ENCODE assay signal across 1 cellular context in genomic region chr17:75843577-75844529, GRCh38.
TF ChIP-seq lines count a peak whose summit lies in the region.

Gene UNC13D (minus strand): TSS chr17:75844404. CDS start chr17:75844337, 67 bp downstream.

TF ChIP-seq in WTC11, 78 proteins besides CTCF, POLR2A, EP300 and RAD21 (continued from another document):
- TF ChIP-seq ZNF532 (CRISPR knock-in tag; IDR thresholded peaks at IDR 0.05; ENCODE audit: borderline replicate concordance) (no peak), JUN (CRISPR knock-in tag; IDR thresholded peaks at IDR 0.05) (no peak), NR1H2 (CRISPR knock-in tag; IDR thresholded peaks at IDR 0.05) (no peak), ATF2 (CRISPR knock-in tag; IDR thresholded peaks at IDR 0.05; ENCODE audit: borderline replicate concordance, low read depth) (no peak), KAT7 (CRISPR knock-in tag; IDR thresholded peaks at IDR 0.05; ENCODE audit: borderline replicate concordance) (no peak), ATF6 (CRISPR knock-in tag; IDR thresholded peaks at IDR 0.05) (no peak), NFE2L1 (CRISPR knock-in tag; IDR thresholded peaks at IDR 0.05) (no peak), ELF4 (CRISPR knock-in tag; IDR thresholded peaks at IDR 0.05; ENCODE audit: low read depth) (no peak), ZSCAN18 (CRISPR knock-in tag; IDR thresholded peaks at IDR 0.05) (no peak), NFYB (CRISPR knock-in tag; conservative IDR thresholded peaks at IDR 0.05; ENCODE audit: low read depth) (no peak)
